35 cellular contexts compared by ENCODE assay signal in genomic region chr4:178427663-178428062, GRCh38.
"Had no signal": no experiment of that assay in that cellular context is flagged by ENCODE, and none has a peak within 500 bp of the region (broad histone marks: within the 10 kb centered on the region; RNA-seq: fewer than 3 reads in every experiment).

No MANE protein-coding gene starts in this region.

- H3K27me3 ChIP-seq: MG63 had no signal

- H3K9ac ChIP-seq: KMS-11 had no signal

- DNase-seq: Karpas-422, Kasumi-1, KG1, MG63, MM.1S, MV-4-11, NCI-H1048, NCI-H1092, NCI-H1092 treated with DMSO at 0.1 percent for 48 hours, NCI-H1105, NCI-H1105 treated with DMSO at 0.1 percent for 48 hours, NCI-H1417, NCI-H1417 treated with DMSO at 0.1 percent for 48 hours, NCI-H1436, NCI-H1436 treated with DMSO at 0.1 percent for 48 hours, NCI-H146, NCI-H1694, NCI-H1694 treated with DMSO at 0.1 percent for 48 hours, NCI-H187, NCI-H187 treated with DMSO at 0.1 percent for 48 hours, NCI-H1930, NCI-H2029, NCI-H2029 treated with DMSO at 0.1 percent for 48 hours, NCI-H2081, NCI-H2081 treated with DMSO at 0.1 percent for 48 hours, NCI-H2107, NCI-H2171, NCI-H2171 treated with DMSO at 0.1 percent for 48 hours, NCI-H2227 treated with DMSO at 0.1 percent for 48 hours, NCI-H226, NCI-H345, NCI-H446, NCI-H446 treated with DMSO at 0.1 percent for 48 hours, NCI-H510A had no signal

- H3K4me2 ChIP-seq: KMS-11 had no signal

- H3K9me3 ChIP-seq: MG63 had no signal

- H3K27ac ChIP-seq: KMS-11 had no signal

- H3K4me3 ChIP-seq: MG63 had no signal

- H3K36me3 ChIP-seq: MG63 had no signal
